ENCODE assay signal across 1 cellular context in the genomic region with DNA sequence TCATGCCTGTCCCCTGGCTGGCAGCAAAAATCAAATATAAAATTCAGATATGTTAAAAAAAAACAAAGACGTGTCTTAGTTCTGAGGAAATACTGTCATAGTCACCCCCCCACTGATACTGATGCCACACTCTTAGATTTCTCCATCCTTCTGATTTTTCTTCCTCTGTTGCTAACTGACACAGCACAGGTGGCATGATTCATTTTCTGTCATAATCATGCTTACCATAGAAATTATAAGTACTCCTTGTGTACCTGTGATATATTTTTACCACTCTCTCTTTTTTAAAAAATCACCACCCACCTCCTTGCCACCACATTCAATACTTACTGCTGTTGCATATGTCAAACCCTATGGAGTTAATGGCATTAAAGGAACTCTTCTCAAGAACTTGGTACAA.
TF ChIP-seq lines count a peak whose summit lies in the region.

No MANE protein-coding gene starts in this region.

TF ChIP-seq in GM23338, 12 proteins besides CTCF, POLR2A, EP300 and RAD21 (continued from another document):
- TF ChIP-seq NANOG (IDR thresholded peaks at IDR 0.05; ENCODE audit: borderline replicate concordance) (no peak), CREB1 (CRISPR knock-in tag; IDR thresholded peaks at IDR 0.05; ENCODE audit: low read depth) (no peak), EZH2phosphoT487 (IDR thresholded peaks at IDR 0.05; ENCODE audit: unreplicated experiment) (no peak), ZNF331 (CRISPR knock-in tag; IDR thresholded peaks at IDR 0.05; ENCODE audit: low read depth) (no peak), JUNB (IDR thresholded peaks at IDR 0.05; ENCODE audit: unreplicated experiment) (no peak), EZH2 (IDR thresholded peaks at IDR 0.05; ENCODE audit: low read depth, unreplicated experiment) (no peak), POLR2AphosphoS5 (IDR thresholded peaks at IDR 0.05; ENCODE audit: low read depth) (no peak), ZNF114 (CRISPR knock-in tag; IDR thresholded peaks at IDR 0.05) (no peak), STAT1 (IDR thresholded peaks at IDR 0.05; ENCODE audit: unreplicated experiment) (no peak)
- TF ChIP-seq, protein P1, sequence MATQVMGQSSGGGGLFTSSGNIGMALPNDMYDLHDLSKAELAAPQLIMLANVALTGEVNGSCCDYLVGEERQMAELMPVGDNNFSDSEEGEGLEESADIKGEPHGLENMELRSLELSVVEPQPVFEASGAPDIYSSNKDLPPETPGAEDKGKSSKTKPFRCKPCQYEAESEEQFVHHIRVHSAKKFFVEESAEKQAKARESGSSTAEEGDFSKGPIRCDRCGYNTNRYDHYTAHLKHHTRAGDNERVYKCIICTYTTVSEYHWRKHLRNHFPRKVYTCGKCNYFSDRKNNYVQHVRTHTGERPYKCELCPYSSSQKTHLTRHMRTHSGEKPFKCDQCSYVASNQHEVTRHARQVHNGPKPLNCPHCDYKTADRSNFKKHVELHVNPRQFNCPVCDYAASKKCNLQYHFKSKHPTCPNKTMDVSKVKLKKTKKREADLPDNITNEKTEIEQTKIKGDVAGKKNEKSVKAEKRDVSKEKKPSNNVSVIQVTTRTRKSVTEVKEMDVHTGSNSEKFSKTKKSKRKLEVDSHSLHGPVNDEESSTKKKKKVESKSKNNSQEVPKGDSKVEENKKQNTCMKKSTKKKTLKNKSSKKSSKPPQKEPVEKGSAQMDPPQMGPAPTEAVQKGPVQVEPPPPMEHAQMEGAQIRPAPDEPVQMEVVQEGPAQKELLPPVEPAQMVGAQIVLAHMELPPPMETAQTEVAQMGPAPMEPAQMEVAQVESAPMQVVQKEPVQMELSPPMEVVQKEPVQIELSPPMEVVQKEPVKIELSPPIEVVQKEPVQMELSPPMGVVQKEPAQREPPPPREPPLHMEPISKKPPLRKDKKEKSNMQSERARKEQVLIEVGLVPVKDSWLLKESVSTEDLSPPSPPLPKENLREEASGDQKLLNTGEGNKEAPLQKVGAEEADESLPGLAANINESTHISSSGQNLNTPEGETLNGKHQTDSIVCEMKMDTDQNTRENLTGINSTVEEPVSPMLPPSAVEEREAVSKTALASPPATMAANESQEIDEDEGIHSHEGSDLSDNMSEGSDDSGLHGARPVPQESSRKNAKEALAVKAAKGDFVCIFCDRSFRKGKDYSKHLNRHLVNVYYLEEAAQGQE (IDR thresholded peaks at IDR 0.05; ENCODE audit: unreplicated experiment): no peak
- TF ChIP-seq, protein P2, sequence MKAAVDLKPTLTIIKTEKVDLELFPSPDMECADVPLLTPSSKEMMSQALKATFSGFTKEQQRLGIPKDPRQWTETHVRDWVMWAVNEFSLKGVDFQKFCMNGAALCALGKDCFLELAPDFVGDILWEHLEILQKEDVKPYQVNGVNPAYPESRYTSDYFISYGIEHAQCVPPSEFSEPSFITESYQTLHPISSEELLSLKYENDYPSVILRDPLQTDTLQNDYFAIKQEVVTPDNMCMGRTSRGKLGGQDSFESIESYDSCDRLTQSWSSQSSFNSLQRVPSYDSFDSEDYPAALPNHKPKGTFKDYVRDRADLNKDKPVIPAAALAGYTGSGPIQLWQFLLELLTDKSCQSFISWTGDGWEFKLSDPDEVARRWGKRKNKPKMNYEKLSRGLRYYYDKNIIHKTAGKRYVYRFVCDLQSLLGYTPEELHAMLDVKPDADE (IDR thresholded peaks at IDR 0.05): no peak
TF ChIP-seq in GM23338: peak in this region for 0.
